In the genomic region with DNA sequence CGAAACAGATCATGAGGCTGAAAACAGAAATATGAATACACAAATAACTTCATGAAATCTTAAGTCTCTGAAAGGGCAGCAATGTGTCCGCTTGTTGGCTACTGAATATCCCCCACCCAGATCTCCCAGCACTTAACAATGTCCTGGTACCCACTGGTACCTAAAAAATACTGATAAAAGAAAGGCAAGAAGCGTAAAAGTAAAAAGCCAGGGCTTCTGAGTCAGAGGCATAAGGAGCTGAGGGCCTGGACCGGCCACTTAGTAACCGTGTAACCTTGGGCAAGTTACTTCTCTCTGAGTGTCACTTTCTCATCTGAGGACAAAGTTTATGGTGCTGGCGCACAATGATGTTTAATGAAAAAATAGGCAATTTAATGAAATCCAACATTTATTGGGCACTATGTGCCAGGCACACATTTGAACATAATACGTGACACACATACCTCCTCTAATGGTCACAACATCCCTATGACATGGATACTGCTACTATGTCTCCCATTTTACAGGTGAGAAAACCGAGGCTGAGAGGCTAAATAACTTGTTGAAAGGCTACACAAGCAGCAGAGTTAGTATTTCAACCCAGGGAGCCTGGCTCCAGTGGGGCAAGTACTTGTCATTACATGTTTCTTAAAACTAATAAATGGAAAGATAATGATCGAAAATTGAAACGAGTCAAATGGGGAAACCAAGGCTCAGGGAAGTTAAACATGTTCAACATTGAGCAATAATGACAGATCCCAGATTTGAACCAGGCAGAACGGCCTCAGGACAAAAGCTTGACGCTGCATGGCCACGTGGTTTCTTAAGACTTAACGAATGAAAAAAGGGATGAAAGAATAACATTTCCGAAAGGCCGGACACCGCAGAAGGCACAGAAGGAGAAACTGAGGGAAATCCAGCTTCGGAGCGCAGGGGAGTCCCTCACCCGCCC, we compare ENCODE assay signal across 2 cellular contexts.
TF ChIP-seq lines count a peak whose summit lies in the region.

No MANE protein-coding gene starts in this region.

TF ChIP-seq in GM12878, 131 proteins besides CTCF, POLR2A, EP300 and RAD21 (continued from another document):
- TF ChIP-seq, protein P1, sequence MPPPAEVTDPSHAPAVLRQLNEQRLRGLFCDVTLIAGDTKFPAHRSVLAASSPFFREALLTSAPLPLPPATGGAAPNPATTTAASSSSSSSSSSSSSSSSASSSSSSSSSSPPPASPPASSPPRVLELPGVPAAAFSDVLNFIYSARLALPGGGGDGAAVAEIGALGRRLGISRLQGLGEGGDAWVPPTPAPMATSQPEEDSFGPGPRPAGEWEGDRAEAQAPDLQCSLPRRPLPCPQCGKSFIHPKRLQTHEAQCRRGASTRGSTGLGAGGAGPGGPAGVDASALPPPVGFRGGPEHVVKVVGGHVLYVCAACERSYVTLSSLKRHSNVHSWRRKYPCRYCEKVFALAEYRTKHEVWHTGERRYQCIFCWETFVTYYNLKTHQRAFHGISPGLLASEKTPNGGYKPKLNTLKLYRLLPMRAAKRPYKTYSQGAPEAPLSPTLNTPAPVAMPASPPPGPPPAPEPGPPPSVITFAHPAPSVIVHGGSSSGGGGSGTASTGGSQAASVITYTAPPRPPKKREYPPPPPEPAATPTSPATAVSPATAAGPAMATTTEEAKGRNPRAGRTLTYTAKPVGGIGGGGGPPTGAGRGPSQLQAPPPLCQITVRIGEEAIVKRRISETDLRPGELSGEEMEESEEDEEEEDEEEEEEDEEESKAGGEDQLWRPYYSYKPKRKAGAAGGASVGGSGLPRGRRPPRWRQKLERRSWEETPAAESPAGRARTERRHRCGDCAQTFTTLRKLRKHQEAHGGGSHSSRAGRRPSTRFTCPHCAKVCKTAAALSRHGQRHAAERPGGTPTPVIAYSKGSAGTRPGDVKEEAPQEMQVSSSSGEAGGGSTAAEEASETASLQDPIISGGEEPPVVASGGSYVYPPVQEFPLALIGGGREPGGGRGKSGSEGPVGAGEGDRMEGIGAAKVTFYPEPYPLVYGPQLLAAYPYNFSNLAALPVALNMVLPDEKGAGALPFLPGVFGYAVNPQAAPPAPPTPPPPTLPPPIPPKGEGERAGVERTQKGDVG (CRISPR knock-in tag; IDR thresholded peaks at IDR 0.05): no peak
- no peak for TF ChIP-seq FOXK2 (IDR thresholded peaks at IDR 0.05)
- no peak for TF ChIP-seq SMC3 (IDR thresholded peaks at IDR 0.05; ENCODE audit: borderline replicate concordance, low read length)
- no peak for TF ChIP-seq BRCA1 (IDR thresholded peaks at IDR 0.05; ENCODE audit: low read depth, low read length)
- peak; percentile 46; the same call in 1 of the 2 replicates for TF ChIP-seq RAD51 (IDR thresholded peaks at IDR 0.05)

TF ChIP-seq in HepG2, 621 proteins besides CTCF, POLR2A, EP300 and RAD21 (continued from another document and continues in another):
- peak; percentile 34; the same call in 1 of the 2 replicates for TF ChIP-seq ZBTB46 (CRISPR knock-in tag; IDR thresholded peaks at IDR 0.05; ENCODE audit: borderline replicate concordance)
- TF ChIP-seq RARG (CRISPR knock-in tag; IDR thresholded peaks at IDR 0.05; ENCODE audit: low read depth): peak; percentile 92; the same call in 1 of the 2 replicates
- TF ChIP-seq ZNF335 (CRISPR knock-in tag; IDR thresholded peaks at IDR 0.05): 0 out of 2 replicates have a peak, but pooled peaks have one; percentile 29
- TF ChIP-seq ZNF878 (CRISPR knock-in tag; IDR thresholded peaks at IDR 0.05): 0 out of 2 replicates have a peak, but pooled peaks have one; percentile 62
- peak; percentile 21 for TF ChIP-seq ZNF781 (CRISPR knock-in tag; IDR thresholded peaks at IDR 0.05; ENCODE audit: borderline replicate concordance, not compliant biosample characterization)
- peak; percentile 54; the same call in 1 of the 2 replicates for TF ChIP-seq CEBPG (CRISPR knock-in tag; IDR thresholded peaks at IDR 0.05)
- TF ChIP-seq ZNF451 (CRISPR knock-in tag; IDR thresholded peaks at IDR 0.05): 0 out of 2 replicates have a peak, but pooled peaks have one; percentile 15
- 0 out of 2 replicates have a peak, but pooled peaks have one; percentile 15 for TF ChIP-seq NCOA1 (CRISPR knock-in tag; IDR thresholded peaks at IDR 0.05)
- TF ChIP-seq CREB1 (IDR thresholded peaks at IDR 0.05): peak; percentile 32; the same call in 1 of the 2 replicates
- no peak for TF ChIP-seq CREB1 (CRISPR knock-in tag; IDR thresholded peaks at IDR 0.05)
- no peak for TF ChIP-seq SP2 (CRISPR knock-in tag; IDR thresholded peaks at IDR 0.05)
- peak; percentile 6; the same call in 1 of the 2 replicates for TF ChIP-seq ZNF264 (CRISPR knock-in tag; IDR thresholded peaks at IDR 0.05)
- TF ChIP-seq JUN (CRISPR knock-in tag; IDR thresholded peaks at IDR 0.05): 0 out of 2 replicates have a peak, but pooled peaks have one; percentile 11
- no peak for TF ChIP-seq ZNF563 (CRISPR knock-in tag; IDR thresholded peaks at IDR 0.05)
- 0 out of 2 replicates have a peak, but pooled peaks have one; percentile 14 for TF ChIP-seq PHF21A (CRISPR knock-in tag; IDR thresholded peaks at IDR 0.05)
- TF ChIP-seq CEBPB (IDR thresholded peaks at IDR 0.05; ENCODE audit: borderline replicate concordance, low read depth, low read length): peak; percentile 73
- peak; percentile 52; the same call in 1 of the 3 replicates for TF ChIP-seq MXI1 (IDR thresholded peaks at IDR 0.05; ENCODE audit: borderline replicate concordance, low read depth, low read length)
- TF ChIP-seq, protein P2, sequence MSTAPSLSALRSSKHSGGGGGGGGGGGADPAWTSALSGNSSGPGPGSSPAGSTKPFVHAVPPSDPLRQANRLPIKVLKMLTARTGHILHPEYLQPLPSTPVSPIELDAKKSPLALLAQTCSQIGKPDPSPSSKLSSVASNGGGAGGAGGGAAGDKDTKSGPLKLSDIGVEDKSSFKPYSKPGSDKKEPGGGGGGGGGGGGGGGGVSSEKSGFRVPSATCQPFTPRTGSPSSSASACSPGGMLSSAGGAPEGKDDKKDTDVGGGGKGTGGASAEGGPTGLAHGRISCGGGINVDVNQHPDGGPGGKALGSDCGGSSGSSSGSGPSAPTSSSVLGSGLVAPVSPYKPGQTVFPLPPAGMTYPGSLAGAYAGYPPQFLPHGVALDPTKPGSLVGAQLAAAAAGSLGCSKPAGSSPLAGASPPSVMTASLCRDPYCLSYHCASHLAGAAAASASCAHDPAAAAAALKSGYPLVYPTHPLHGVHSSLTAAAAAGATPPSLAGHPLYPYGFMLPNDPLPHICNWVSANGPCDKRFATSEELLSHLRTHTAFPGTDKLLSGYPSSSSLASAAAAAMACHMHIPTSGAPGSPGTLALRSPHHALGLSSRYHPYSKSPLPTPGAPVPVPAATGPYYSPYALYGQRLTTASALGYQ (CRISPR knock-in tag; IDR thresholded peaks at IDR 0.05): 0 out of 2 replicates have a peak, but pooled peaks have one; percentile 22
- TF ChIP-seq ZNF775 (CRISPR knock-in tag; IDR thresholded peaks at IDR 0.05; ENCODE audit: borderline replicate concordance): peak; percentile 57; the same call in 1 of the 2 replicates
- TF ChIP-seq ZNF20 (CRISPR knock-in tag; IDR thresholded peaks at IDR 0.05): peak; percentile 36
- TF ChIP-seq ZNF746 (CRISPR knock-in tag; IDR thresholded peaks at IDR 0.05): no peak; the same call in 1 of the 2 replicates
- no peak for TF ChIP-seq ELK4 (CRISPR knock-in tag; IDR thresholded peaks at IDR 0.05; ENCODE audit: borderline replicate concordance)
- no peak for TF ChIP-seq NR1H2 (CRISPR knock-in tag; IDR thresholded peaks at IDR 0.05; ENCODE audit: borderline replicate concordance, low read depth)
- TF ChIP-seq PPARG (CRISPR knock-in tag; conservative IDR thresholded peaks at IDR 0.05): no peak
- TF ChIP-seq PAF1 (CRISPR knock-in tag; IDR thresholded peaks at IDR 0.05): no peak; the same call in 1 of the 2 replicates
- TF ChIP-seq CCDC6 (CRISPR knock-in tag; IDR thresholded peaks at IDR 0.05): peak; percentile 43; the same call in 1 of the 2 replicates
- 0 out of 2 replicates have a peak, but pooled peaks have one; percentile 14 for TF ChIP-seq ZNF253 (CRISPR knock-in tag; IDR thresholded peaks at IDR 0.05; ENCODE audit: borderline replicate concordance)
- peak; percentile 56 for TF ChIP-seq AKNA (CRISPR knock-in tag; IDR thresholded peaks at IDR 0.05; ENCODE audit: borderline replicate concordance)
- peak; percentile 80; the same call in 1 of the 2 replicates for TF ChIP-seq ZNF280D (CRISPR knock-in tag; IDR thresholded peaks at IDR 0.05)
- TF ChIP-seq, protein P3, sequence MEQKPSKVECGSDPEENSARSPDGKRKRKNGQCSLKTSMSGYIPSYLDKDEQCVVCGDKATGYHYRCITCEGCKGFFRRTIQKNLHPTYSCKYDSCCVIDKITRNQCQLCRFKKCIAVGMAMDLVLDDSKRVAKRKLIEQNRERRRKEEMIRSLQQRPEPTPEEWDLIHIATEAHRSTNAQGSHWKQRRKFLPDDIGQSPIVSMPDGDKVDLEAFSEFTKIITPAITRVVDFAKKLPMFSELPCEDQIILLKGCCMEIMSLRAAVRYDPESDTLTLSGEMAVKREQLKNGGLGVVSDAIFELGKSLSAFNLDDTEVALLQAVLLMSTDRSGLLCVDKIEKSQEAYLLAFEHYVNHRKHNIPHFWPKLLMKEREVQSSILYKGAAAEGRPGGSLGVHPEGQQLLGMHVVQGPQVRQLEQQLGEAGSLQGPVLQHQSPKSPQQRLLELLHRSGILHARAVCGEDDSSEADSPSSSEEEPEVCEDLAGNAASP (CRISPR knock-in tag; IDR thresholded peaks at IDR 0.05; ENCODE audit: borderline replicate concordance): 0 out of 2 replicates have a peak, but pooled peaks have one; percentile 13
- TF ChIP-seq ZNF354B (CRISPR knock-in tag; IDR thresholded peaks at IDR 0.05): no peak
